In genomic region chr4:3252480-3252828, GRCh38 we compare ENCODE assay signal across 27 cellular contexts. TPM values are rescaled to one million over a fixed set of nuclear protein-coding genes. Genes with fewer than 3 reads are reported as not detected.
"Had no signal": no experiment of that assay in that cellular context is flagged by ENCODE, and none has a peak within 500 bp of the region (broad histone marks: within the 10 kb centered on the region; RNA-seq: fewer than 3 reads in every experiment).

No MANE protein-coding gene starts in this region.

- H3K4me3 ChIP-seq: adrenal gland, body of pancreas, colonic mucosa, esophagus squamous epithelium, gastroesophageal sphincter had no signal

- H3K36me3 ChIP-seq: adrenal gland, colonic mucosa had no signal

- H3K27ac ChIP-seq: adrenal gland, body of pancreas, colonic mucosa, epithelial cell of prostate, esophagus squamous epithelium, gastroesophageal sphincter had no signal

- ATAC-seq: activated CD4-positive, alpha-beta T cell treated with anti-CD3 and anti-CD28 coated beads for 36 hours; activated CD8-positive, alpha-beta memory T cell treated with anti-CD3 and anti-CD28 coated beads, Interleukin-2, amount 10 ng/mL, durations not matched to agents 7 days and 5 days; activated CD8-positive, alpha-beta T cell treated with anti-CD3 and anti-CD28 coated beads, Interleukin-2, amount 10 ng/mL, durations not matched to agents 7 days and 5 days; body of pancreas; gastroesophageal sphincter had no signal

- DNase-seq: activated CD4-positive, alpha-beta memory T cell treated with anti-CD3 and anti-CD28 coated beads for 36 hours; activated CD4-positive, alpha-beta T cell treated with anti-CD3 and anti-CD28 coated beads, Interleukin-2, amount 10 ng/mL, durations not matched to agents 24 days and 14 days; activated CD4-positive, CD25-positive, alpha-beta regulatory T cell; activated CD8-positive, alpha-beta memory T cell treated with anti-CD3 and anti-CD28 coated beads, Interleukin-2, amount 10 ng/mL, durations not matched to agents 7 days and 5 days; activated CD8-positive, alpha-beta memory T cell treated with anti-CD3 and anti-CD28 coated beads, Interleukin-2, amount 50 U/mL, for 4 hours; activated CD8-positive, alpha-beta T cell treated with anti-CD3 and anti-CD28 coated beads, Interleukin-2, amount 10 ng/mL, durations not matched to agents 7 days and 5 days; activated naive CD4-positive, alpha-beta T cell treated with anti-CD3 and anti-CD28 coated beads for 36 hours; activated naive CD8-positive, alpha-beta T cell treated with anti-CD3 and anti-CD28 coated beads for 36 hours; activated naive CD8-positive, alpha-beta T cell treated with anti-CD3 and anti-CD28 coated beads, Interleukin-2, amount 50 U/mL, for 24 hours; activated T-cell treated with anti-CD3 and anti-CD28 coated beads, Interleukin-2, amount 50 U/mL, for 1 hour; activated T-cell treated with anti-CD3 and anti-CD28 coated beads, Interleukin-2, amount 50 U/mL, for 48 hours; amygdala; central memory CD4-positive, alpha-beta T cell; cerebellar nuclear complex; colonic mucosa; effector CD8-positive, alpha-beta T cell; esophagus squamous epithelium; foreskin melanocyte; T-helper 2 cell had no signal

- H3K4me1 ChIP-seq: adrenal gland, body of pancreas, colonic mucosa had no signal

- H3K27me3 ChIP-seq: adrenal gland, body of pancreas, colonic mucosa, esophagus squamous epithelium, gastroesophageal sphincter had no signal

- FAIRE-seq: endometrium, endothelial cell of umbilical vein had no signal

- H3K9me3 ChIP-seq: adrenal gland, body of pancreas, colonic mucosa, esophagus squamous epithelium, gastroesophageal sphincter had no signal

RNA-seq across cellular contexts. Expression of gene MSANTD1, which starts 3.5 kb away (rescaled TPM):
- polyA plus RNA-seq: fibroblast of lung had no signal
